4 cellular contexts compared by ENCODE assay signal in genomic region chr6:29672116-29672515, GRCh38. TPM values are rescaled to one million over a fixed set of nuclear protein-coding genes. Genes with fewer than 3 reads are reported as not detected.
"Had no signal": no experiment of that assay in that cellular context is flagged by ENCODE, and none has a peak within 500 bp of the region (broad histone marks: within the 10 kb centered on the region; RNA-seq: fewer than 3 reads in every experiment).

No MANE protein-coding gene starts in this region.

RNA-seq across cellular contexts. Expression of gene ZFP57, which starts 8.8 kb away (rescaled TPM):
- total RNA-seq: LHCN-M2, NCI-H460 had no signal

RNA-seq across cellular contexts. Expression of gene MOG, which starts 15.2 kb away (rescaled TPM):
- total RNA-seq: LHCN-M2, M059J, MCF 10A, NCI-H460 had no signal
